In genomic region chr1:14128096-14128495, GRCh38 we compare ENCODE assay signal across 18 cellular contexts.
"Had no signal": no experiment of that assay in that cellular context is flagged by ENCODE, and none has a peak within 500 bp of the region (broad histone marks: within the 10 kb centered on the region; RNA-seq: fewer than 3 reads in every experiment).

No MANE protein-coding gene starts in this region.

- H3K27me3 ChIP-seq: dorsolateral prefrontal cortex, pancreas, testis had no signal

- DNase-seq: activated CD4-positive, alpha-beta memory T cell treated with anti-CD3 and anti-CD28 coated beads for 36 hours; activated gamma-delta T cell treated with Interleukin-2 at 50 U/mL for 16 hours; activated naive CD8-positive, alpha-beta T cell treated with anti-CD3 and anti-CD28 coated beads for 36 hours; activated T-cell treated with anti-CD3 and anti-CD28 coated beads, Interleukin-2, amount 50 U/mL, for 4 hours; anterior cingulate cortex; dorsolateral prefrontal cortex; islet precursor cell; left ventricle myocardium superior; mesenchymal stem cell; pancreas; retina; stimulated activated CD4-positive, alpha-beta T cell treated with anti-CD3 and anti-CD28 coated beads, Interleukin-4, amount 100 ng/mL, for 24 hours; T-helper 9 cell; testis had no signal

- FAIRE-seq: endometrium, frontal cortex, pancreas had no signal

- H3K9me3 ChIP-seq: pancreas, testis had no signal

- H3K27ac Mint-ChIP-seq: activated CD4-positive, alpha-beta memory T cell treated with anti-CD3 and anti-CD28 coated beads for 36 hours; activated naive CD8-positive, alpha-beta T cell treated with anti-CD3 and anti-CD28 coated beads for 36 hours; nephron; stimulated activated naive CD8-positive, alpha-beta T cell treated with anti-CD3 and anti-CD28 coated beads, Interleukin-15, Interleukin-2, amounts not matched to agents 100 ng/mL and 50 ng/mL, for 24 hours had no signal

- H3K9me3 Mint-ChIP-seq: activated CD4-positive, alpha-beta memory T cell treated with anti-CD3 and anti-CD28 coated beads for 36 hours; activated naive CD8-positive, alpha-beta T cell treated with anti-CD3 and anti-CD28 coated beads for 36 hours; activated T-cell treated with anti-CD3 and anti-CD28 coated beads, Interleukin-2, amount 50 U/mL, for 4 hours; nephron; stimulated activated naive CD8-positive, alpha-beta T cell treated with anti-CD3 and anti-CD28 coated beads, Interleukin-15, Interleukin-2, amounts not matched to agents 100 ng/mL and 50 ng/mL, for 24 hours had no signal

- H3K4me1 Mint-ChIP-seq: activated naive CD8-positive, alpha-beta T cell treated with anti-CD3 and anti-CD28 coated beads for 36 hours; nephron had no signal

- H3K4me3 Mint-ChIP-seq: activated CD4-positive, alpha-beta memory T cell treated with anti-CD3 and anti-CD28 coated beads for 36 hours; activated naive CD8-positive, alpha-beta T cell treated with anti-CD3 and anti-CD28 coated beads for 36 hours; activated T-cell treated with anti-CD3 and anti-CD28 coated beads, Interleukin-2, amount 50 U/mL, for 4 hours; nephron; stimulated activated naive CD8-positive, alpha-beta T cell treated with anti-CD3 and anti-CD28 coated beads, Interleukin-15, Interleukin-2, amounts not matched to agents 100 ng/mL and 50 ng/mL, for 24 hours had no signal

- H3K36me3 ChIP-seq: pancreas had no signal

- H3K4me1 ChIP-seq: pancreas, testis had no signal

- H3K27ac ChIP-seq: dorsolateral prefrontal cortex, pancreas, testis had no signal

- H3K36me3 Mint-ChIP-seq: activated CD4-positive, alpha-beta memory T cell treated with anti-CD3 and anti-CD28 coated beads for 36 hours; activated naive CD8-positive, alpha-beta T cell treated with anti-CD3 and anti-CD28 coated beads for 36 hours had no signal

- H3K27me3 Mint-ChIP-seq: activated naive CD8-positive, alpha-beta T cell treated with anti-CD3 and anti-CD28 coated beads for 36 hours had no signal

- H3K4me3 ChIP-seq: dorsolateral prefrontal cortex, pancreas, testis had no signal
